Comparison of ENCODE assay signal across 8 cellular contexts in the genomic region with DNA sequence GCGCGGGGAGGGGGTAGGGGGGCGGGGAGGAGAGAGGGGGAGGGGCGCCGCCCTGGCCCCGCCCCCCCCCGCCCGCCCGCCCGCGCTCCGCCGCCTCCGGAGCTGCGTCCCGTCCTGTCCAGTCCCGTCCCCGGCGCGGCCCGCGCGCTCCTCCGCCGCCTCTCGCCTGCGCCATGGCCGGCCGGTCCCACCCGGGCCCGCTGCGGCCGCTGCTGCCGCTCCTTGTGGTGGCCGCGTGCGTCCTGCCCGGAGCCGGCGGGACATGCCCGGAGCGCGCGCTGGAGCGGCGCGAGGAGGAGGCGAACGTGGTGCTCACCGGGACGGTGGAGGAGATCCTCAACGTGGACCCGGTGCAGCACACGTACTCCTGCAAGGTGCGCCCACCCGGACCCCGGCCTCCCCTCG. TPM values are rescaled to one million over a fixed set of nuclear protein-coding genes. Genes with fewer than 3 reads are reported as not detected.
A peak's percentile ranks its signal among the peaks of the same experiment; 100 is the strongest.
DNase-seq lines count a peak whose midpoint lies in the region; ATAC-seq, FAIRE-seq and TF ChIP-seq lines count a peak whose summit lies in the region.

Gene AGRN (plus strand): TSS at position 121 of the 405 bp plus-strand sequence. CDS start 53 bp downstream, at position 174.

- ATAC-seq in HG02885 (IDR thresholded peaks at IDR 0.05; ENCODE audit: poor library complexity, unreplicated experiment), result peak; percentile 39
- ATAC-seq in SK-N-SH treated with all-trans-retinoic acid at 6 μM for 48 hours, result peak; percentile 30

- no peaks in the 10 kb centered on the region for H3K36me3 ChIP-seq in esophagus squamous epithelium

- H3K27ac Mint-ChIP-seq in activated naive CD4-positive, alpha-beta T cell treated with anti-CD3 and anti-CD28 coated beads, Interleukin-2, amount 10 ng/mL, durations not matched to agents 7 days and 5 days, result peak within 1 kb of the TSS; percentile 69
- H3K27ac Mint-ChIP-seq in nephron progenitor cell, result no peak within 1 kb of the TSS

- H3K27ac ChIP-seq in esophagus squamous epithelium, result peak within 1 kb of the TSS; percentile 87 to 97 (median 96)

- TF ChIP-seq CTCF in esophagus squamous epithelium (IDR thresholded peaks at IDR 0.05) (no peak), nephron progenitor cell (IDR thresholded peaks at IDR 0.05) (no peak)

- no peaks in the 10 kb centered on the region for H3K9me3 Mint-ChIP-seq in activated naive CD4-positive, alpha-beta T cell treated with anti-CD3 and anti-CD28 coated beads, Interleukin-2, amount 10 ng/mL, durations not matched to agents 7 days and 5 days
- H3K9me3 Mint-ChIP-seq in nephron progenitor cell, result peaks cover 4% of the 10 kb centered on the region

- H3K4me3 Mint-ChIP-seq in activated naive CD4-positive, alpha-beta T cell treated with anti-CD3 and anti-CD28 coated beads, Interleukin-2, amount 10 ng/mL, durations not matched to agents 7 days and 5 days, result peak within 1 kb of the TSS; percentile 68
- H3K4me3 Mint-ChIP-seq in nephron progenitor cell, result peak within 1 kb of the TSS; percentile 70

- no peaks in the 10 kb centered on the region for H3K9me3 ChIP-seq in esophagus squamous epithelium

- H3K36me3 Mint-ChIP-seq in activated naive CD4-positive, alpha-beta T cell treated with anti-CD3 and anti-CD28 coated beads, Interleukin-2, amount 10 ng/mL, durations not matched to agents 7 days and 5 days, result peaks cover 7% of the 10 kb centered on the region
- H3K36me3 Mint-ChIP-seq in nephron progenitor cell (ENCODE audit: low read depth), result peaks cover 3% of the 10 kb centered on the region

- peaks cover 37% of the 10 kb centered on the region for H3K27me3 Mint-ChIP-seq in activated naive CD4-positive, alpha-beta T cell treated with anti-CD3 and anti-CD28 coated beads, Interleukin-2, amount 10 ng/mL, durations not matched to agents 7 days and 5 days
- no peaks in the 10 kb centered on the region for H3K27me3 Mint-ChIP-seq in nephron progenitor cell (ENCODE audit: low read depth, poor library complexity)

- peak in 1 of 4 donors; percentile 52 for TF ChIP-seq POLR2A in esophagus squamous epithelium (IDR thresholded peaks at IDR 0.05)

- peak; percentile 61 for DNase-seq in activated naive CD4-positive, alpha-beta T cell treated with anti-CD3 and anti-CD28 coated beads, Interleukin-2, amount 10 ng/mL, durations not matched to agents 7 days and 5 days
- DNase-seq in activated naive CD4-positive, alpha-beta T cell treated with Interleukin-2 at 50 U/mL for 16 hours, result no peak
- DNase-seq in esophagus squamous epithelium (lab: John Stamatoyannopoulos, UW) (no peak), nephron progenitor cell (peak; percentile 70), SHP77 (lab: John Stamatoyannopoulos, UW) (no peak), GM19239 (ENCODE audit: insufficient read length, low spot score) (no peak)

- peaks cover 28% of the 10 kb centered on the region for H3K4me1 Mint-ChIP-seq in activated naive CD4-positive, alpha-beta T cell treated with anti-CD3 and anti-CD28 coated beads, Interleukin-2, amount 10 ng/mL, durations not matched to agents 7 days and 5 days
- H3K4me1 Mint-ChIP-seq in nephron progenitor cell, result peaks cover 28% of the 10 kb centered on the region

- no peak for FAIRE-seq in GM19239 (lab: Jason Lieb, UNC)

- CTCF ChIA-PET in activated naive CD4-positive, alpha-beta T cell treated with anti-CD3 and anti-CD28 coated beads, Interleukin-2, amount 10 ng/mL, durations not matched to agents 7 days and 5 days (lab: Charles Lee), result interaction anchor here (1.1 kb wide), 1 partner anchor 20 kb away, joined by 3 read pairs; no protein-coding TSS in a partner anchor

- WGBS in esophagus squamous epithelium, 2 donors, result no CpG with 5 or more reads among the region's 58 CpGs

- peak within 1 kb of the TSS; percentile 65 to 90 (median 82) for H3K4me3 ChIP-seq in esophagus squamous epithelium

- peaks cover 31 to 58% (median 34%) of the 10 kb centered on the region in 3 donors for H3K4me1 ChIP-seq in esophagus squamous epithelium

- intact Hi-C loops in esophagus squamous epithelium (cut with DNase I), result no loop called here

- peaks cover 0 to 11% (median 0%) of the 10 kb centered on the region in 4 donors for H3K27me3 ChIP-seq in esophagus squamous epithelium

TF ChIP-seq in SK-N-SH treated with all-trans-retinoic acid at 6 μM for 48 hours, 23 proteins besides CTCF, POLR2A, EP300 and RAD21:
- TF ChIP-seq ZNF565 (CRISPR knock-in tag; conservative IDR thresholded peaks at IDR 0.05; ENCODE audit: low read depth), result no peak
- no peak for TF ChIP-seq POU6F1 (CRISPR knock-in tag; IDR thresholded peaks at IDR 0.05; ENCODE audit: borderline replicate concordance, low read depth)
- no peak for TF ChIP-seq RARB (CRISPR knock-in tag; IDR thresholded peaks at IDR 0.05)
- no peak for TF ChIP-seq ISL1 (CRISPR knock-in tag; IDR thresholded peaks at IDR 0.05)
- no peak for TF ChIP-seq ZFP3 (CRISPR knock-in tag; IDR thresholded peaks at IDR 0.05)
- TF ChIP-seq ARNTL (CRISPR knock-in tag; IDR thresholded peaks at IDR 0.05; ENCODE audit: borderline replicate concordance, low read depth), result no peak
- TF ChIP-seq ESRRG (CRISPR knock-in tag; IDR thresholded peaks at IDR 0.05), result no peak
- TF ChIP-seq GLIS3 (CRISPR knock-in tag; IDR thresholded peaks at IDR 0.05), result no peak
- no peak for TF ChIP-seq ZFP30 (CRISPR knock-in tag; IDR thresholded peaks at IDR 0.05)
- TF ChIP-seq CSRNP3 (CRISPR knock-in tag; IDR thresholded peaks at IDR 0.05), result no peak
TF ChIP-seq in SK-N-SH treated with all-trans-retinoic acid at 6 μM for 48 hours: peak in this region for 0.

RNA-seq across cellular contexts. Expression of gene AGRN, which starts in this region (rescaled TPM):
- total RNA-seq in esophagus squamous epithelium, result 10 to 100 TPM; 20.0 to 35.8 (median 32.0) TPM

Comparison
In these comparisons a context has a peak if more than half of its experiments do, and no peak if none do; other contexts are left out.
1. DNase-seq: peak in activated naive CD4-positive, alpha-beta T cell treated with anti-CD3 and anti-CD28 coated beads, Interleukin-2, amount 10 ng/mL, durations not matched to agents 7 days and 5 days (single experiment) and nephron progenitor cell (single experiment); none in activated naive CD4-positive, alpha-beta T cell treated with Interleukin-2 at 50 U/mL for 16 hours (single experiment), esophagus squamous epithelium (single experiment), SHP77 (0 of 2) and GM19239 (single experiment).